ENCODE assay signal across 23 cellular contexts in the genomic region with DNA sequence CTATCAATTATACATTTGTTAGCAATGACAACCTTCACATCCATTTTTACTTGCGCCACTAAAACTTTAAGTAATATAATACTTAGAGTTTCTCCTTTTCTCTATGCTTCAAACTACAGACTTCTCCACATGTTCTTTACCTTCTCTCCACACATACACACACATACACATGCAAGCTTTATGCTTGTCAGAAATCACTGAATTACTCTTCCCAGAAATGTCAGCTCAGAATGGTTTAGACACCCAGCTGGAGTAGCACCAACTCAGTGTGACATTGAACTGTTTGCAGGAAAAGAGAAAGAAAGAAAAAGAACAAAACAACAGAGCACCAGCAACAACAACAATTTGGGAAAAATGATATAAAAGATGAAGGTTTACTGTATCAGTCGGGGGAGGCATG. TPM values are rescaled to one million over a fixed set of nuclear protein-coding genes. Genes with fewer than 3 reads are reported as not detected.
DNase-seq lines count a peak whose midpoint lies in the region; ATAC-seq, FAIRE-seq and TF ChIP-seq lines count a peak whose summit lies in the region.
"Had no signal": no experiment of that assay in that cellular context is flagged by ENCODE, and none has a peak within 500 bp of the region (broad histone marks: within the 10 kb centered on the region; RNA-seq: fewer than 3 reads in every experiment).

No MANE protein-coding gene starts in this region.

- H2BK120ac ChIP-seq in H1 (replicated peaks; ENCODE audit: low read depth, low read length) = no peak overlapping the region

- H3K23ac ChIP-seq in H1 (ENCODE audit: insufficient read length) = no peak overlapping the region

- no peak overlapping the region for H2BK12ac ChIP-seq in H1 (ENCODE audit: low read depth, low read length)

- H4K20me1 ChIP-seq in OCI-LY1 (ENCODE audit: insufficient read depth, low read length) = no peaks in the 10 kb centered on the region
- H4K20me1 ChIP-seq in H1 (replicated peaks in 1 of 2; ENCODE audit: control insufficient read depth in 1 of 2, insufficient read depth in 2 of 2, low read length in 2 of 2) = no peaks in the 10 kb centered on the region

- TF ChIP-seq CTCF in OCI-LY1 (IDR thresholded peaks at IDR 0.05; ENCODE audit: low read length) (no peak), H1 (IDR thresholded peaks at IDR 0.05; ENCODE audit: control extremely low read depth in 1 of 3, insufficient read depth in 1 of 3, low read depth in 1 of 3, low read length in 3 of 3) (no peak), progenitor cell of endocrine pancreas (IDR thresholded peaks at IDR 0.05; ENCODE audit: unreplicated experiment) (no peak)

- H3K56ac ChIP-seq in H1 (replicated peaks; ENCODE audit: insufficient read length, low read depth, low read length) = no peak overlapping the region

- no peak overlapping the region for H4K91ac ChIP-seq in H1 (replicated peaks; ENCODE audit: insufficient read length, low read length)

- H3K27me3 Mint-ChIP-seq in activated naive CD4-positive, alpha-beta T cell treated with anti-CD3 and anti-CD28 coated beads for 36 hours (ENCODE audit: low read depth) = no peaks in the 10 kb centered on the region
- H3K27me3 Mint-ChIP-seq in activated naive CD4-positive, alpha-beta T cell treated with anti-CD3 and anti-CD28 coated beads, Interleukin-2, amount 10 ng/mL, durations not matched to agents 7 days and 5 days = no peaks in the 10 kb centered on the region
- no peaks in the 10 kb centered on the region for H3K27me3 Mint-ChIP-seq in progenitor cell of endocrine pancreas
- H3K27me3 Mint-ChIP-seq: stimulated activated memory B cell treated with anti-CD40 and anti-IgM and Interleukin-4, amounts not matched to agents 10 μg/mL and 1 μg/mL and 100 μg/mL, for 72 hours had no signal

- POLR2A ChIA-PET in H1 (lab: Charles Lee; ENCODE audit: partially characterized antibody) = no interaction called here

- CTCF ChIA-PET in activated naive CD4-positive, alpha-beta T cell treated with anti-CD3 and anti-CD28 coated beads for 36 hours (lab: Charles Lee) = no interaction called here
- CTCF ChIA-PET in activated naive CD4-positive, alpha-beta T cell treated with anti-CD3 and anti-CD28 coated beads, Interleukin-2, amount 10 ng/mL, durations not matched to agents 7 days and 5 days (lab: Charles Lee) = interaction anchor here (0.6 to 1.3 kb wide), 2 partner anchors 10 to 759 kb away, joined by 3 read pairs; no protein-coding TSS in a partner anchor
- CTCF ChIA-PET in H1 (lab: Charles Lee; ENCODE audit: partially characterized antibody) = interaction anchor here (0.7 kb wide), 1 partner anchor 977 kb away, joined by 3 read pairs; no protein-coding TSS in a partner anchor

- no peaks in the 10 kb centered on the region for H3K79me1 ChIP-seq in H1 (ENCODE audit: low read depth, low read length)

- H3K79me2 ChIP-seq in OCI-LY1 (ENCODE audit: insufficient read depth, low read length) (peaks cover 5% of the 10 kb centered on the region; the same call in 1 of the 2 replicates), H1 (ENCODE audit: control insufficient read depth in 1 of 2, insufficient read depth in 2 of 2, low read length in 2 of 2) (no peaks in the 10 kb centered on the region)

- H3K9me3 Mint-ChIP-seq in activated naive CD4-positive, alpha-beta T cell treated with anti-CD3 and anti-CD28 coated beads for 36 hours = no peaks in the 10 kb centered on the region
- no peaks in the 10 kb centered on the region for H3K9me3 Mint-ChIP-seq in activated naive CD4-positive, alpha-beta T cell treated with anti-CD3 and anti-CD28 coated beads, Interleukin-2, amount 10 ng/mL, durations not matched to agents 7 days and 5 days
- H3K9me3 Mint-ChIP-seq in progenitor cell of endocrine pancreas (ENCODE audit: low read depth) = no peaks in the 10 kb centered on the region
- H3K9me3 Mint-ChIP-seq: stimulated activated memory B cell treated with anti-CD40 and anti-IgM and Interleukin-4, amounts not matched to agents 10 μg/mL and 1 μg/mL and 100 μg/mL, for 72 hours had no signal

- peak overlapping the region; percentile 70 for H3K27ac Mint-ChIP-seq in activated naive CD4-positive, alpha-beta T cell treated with anti-CD3 and anti-CD28 coated beads for 36 hours
- no peak overlapping the region for H3K27ac Mint-ChIP-seq in activated naive CD4-positive, alpha-beta T cell treated with anti-CD3 and anti-CD28 coated beads, Interleukin-2, amount 10 ng/mL, durations not matched to agents 7 days and 5 days
- H3K27ac Mint-ChIP-seq in progenitor cell of endocrine pancreas = no peak overlapping the region
- H3K27ac Mint-ChIP-seq: stimulated activated memory B cell treated with anti-CD40 and anti-IgM and Interleukin-4, amounts not matched to agents 10 μg/mL and 1 μg/mL and 100 μg/mL, for 72 hours had no signal

- no peak for TF ChIP-seq RAD21 in H1 (IDR thresholded peaks at IDR 0.05 in 1 of 2, conservative IDR thresholded peaks at IDR 0.05 in 1 of 2; ENCODE audit: low read depth in 2 of 2, low read length in 2 of 2)

- H3K4me2 ChIP-seq in OCI-LY1 (ENCODE audit: low read length) (peak overlapping the region; percentile 20), H1 (ENCODE audit: insufficient read depth in 1 of 2, low read depth in 2 of 2, low read length in 2 of 2) (no peak overlapping the region)

- no peaks in the 10 kb centered on the region for H3F3A ChIP-seq in OCI-LY1 (ENCODE audit: insufficient read depth, low read length)

- H3K4me1 ChIP-seq in OCI-LY1 (ENCODE audit: insufficient read depth, low read length, severe bottlenecking) = peaks cover 50% of the 10 kb centered on the region
- H3K4me1 ChIP-seq in H1 (replicated peaks in 1 of 4; ENCODE audit: control insufficient read depth in 3 of 4, insufficient read depth in 4 of 4, low read length in 3 of 4) = no peaks in the 10 kb centered on the region

- no peak overlapping the region for H2AFZ ChIP-seq in OCI-LY1 (ENCODE audit: low read length)
- H2AFZ ChIP-seq in H1 (ENCODE audit: low read length) = no peak overlapping the region

- peak overlapping the region; percentile 53 for H3K4ac ChIP-seq in H1 (replicated peaks; ENCODE audit: insufficient read length, low read depth, low read length)

- no peak overlapping the region for H4K5ac ChIP-seq in H1 (ENCODE audit: insufficient read length, low read depth, low read length)

- H3K4me3 ChIP-seq in OCI-LY1 (ENCODE audit: low read depth, low read length, poor library complexity, severe bottlenecking) (no peak overlapping the region), H1 (ENCODE audit: extremely low read depth in 1 of 4, insufficient read depth in 2 of 4, low read depth in 3 of 4, low read length in 4 of 4) (no peak overlapping the region)
- H3K4me3 ChIP-seq: body of pancreas, dorsolateral prefrontal cortex, SK-N-MC, upper lobe of left lung had no signal

- no peak for DNase-seq in activated naive CD4-positive, alpha-beta T cell treated with anti-CD3 and anti-CD28 coated beads for 36 hours
- DNase-seq in activated naive CD4-positive, alpha-beta T cell treated with anti-CD3 and anti-CD28 coated beads, Interleukin-2, amount 10 ng/mL, durations not matched to agents 7 days and 5 days = no peak
- DNase-seq in H1 (ENCODE audit: low read depth in 1 of 2, low spot score in 2 of 2) = no peak
- no peak for DNase-seq in stimulated activated naive CD8-positive, alpha-beta T cell treated with anti-CD3 and anti-CD28 coated beads, Interleukin-15, Interleukin-2, amounts not matched to agents 100 U/mL and 50 U/mL, for 24 hours
- DNase-seq in substantia nigra (lab: John Stamatoyannopoulos, UW) = no peak
- no peak for DNase-seq in activated CD4-positive, CD25-positive, alpha-beta regulatory T cell treated with anti-CD3 and anti-CD28 coated beads, Interleukin-2, amount 50 U/mL, for 72 hours
- no peak for DNase-seq in progenitor cell of endocrine pancreas (ENCODE audit: low spot score, unreplicated experiment)
- DNase-seq: activated CD4-positive, alpha-beta T cell treated with anti-CD3 and anti-CD28 coated beads for 48 hours; activated effector memory CD4-positive, alpha-beta T cell treated with anti-CD3 and anti-CD28 coated beads, Interleukin-2, amount 50 U/mL, for 16 hours; body of pancreas; COR-L47; dorsolateral prefrontal cortex; GOT3; left colon; midbrain; NCI-H1417 treated with DMSO at 0.1 percent for 48 hours; NCI-H82; stimulated activated CD4-positive, alpha-beta T cell treated with anti-CD3 and anti-CD28 coated beads, Interleukin-15, amount 100 ng/mL, for 24 hours; upper lobe of left lung had no signal

- H3K36me3 Mint-ChIP-seq in activated naive CD4-positive, alpha-beta T cell treated with anti-CD3 and anti-CD28 coated beads for 36 hours (ENCODE audit: low read depth) = peaks cover 32% of the 10 kb centered on the region
- peaks cover 61% of the 10 kb centered on the region for H3K36me3 Mint-ChIP-seq in activated naive CD4-positive, alpha-beta T cell treated with anti-CD3 and anti-CD28 coated beads, Interleukin-2, amount 10 ng/mL, durations not matched to agents 7 days and 5 days
- H3K36me3 Mint-ChIP-seq in progenitor cell of endocrine pancreas (ENCODE audit: insufficient read depth) = peaks cover 10% of the 10 kb centered on the region

- H3K36me3 ChIP-seq in OCI-LY1 (ENCODE audit: insufficient read depth, low read length) = peaks cover 57% of the 10 kb centered on the region
- H3K36me3 ChIP-seq in H1 (ENCODE audit: control insufficient read depth in 2 of 4, insufficient read depth in 4 of 4, low read length in 3 of 4) = peaks cover 0 to 13% (median 0%) of the 10 kb centered on the region in 4 experiments; a peak in 2 of 8 replicates

- no peak overlapping the region for H2BK5ac ChIP-seq in H1 (ENCODE audit: low read depth, low read length)

- no peak for FAIRE-seq in H1 (lab: Jason Lieb, UNC)
- FAIRE-seq: TTC549 had no signal

- H3K27ac ChIP-seq in OCI-LY1 (ENCODE audit: low read depth, low read length, poor library complexity, severe bottlenecking) (peak overlapping the region; percentile 66), H1 (ENCODE audit: low read depth, low read length) (no peak overlapping the region), substantia nigra (ENCODE audit: low read depth, low read length, poor library complexity, severe bottlenecking) (no peak overlapping the region)
- H3K27ac ChIP-seq: body of pancreas, dorsolateral prefrontal cortex, SK-N-MC, upper lobe of left lung had no signal

- intact Hi-C loops in activated naive CD4-positive, alpha-beta T cell treated with anti-CD3 and anti-CD28 coated beads for 36 hours (cut with micrococcal nuclease) = loop anchor here (1.0 kb wide), 1 partner anchor 21 kb away; no protein-coding TSS in a partner anchor

- H3K9ac ChIP-seq in OCI-LY1 (ENCODE audit: low read length) = peak overlapping the region; percentile 35; the same call in 1 of the 2 replicates
- no peak overlapping the region for H3K9ac ChIP-seq in H1 (replicated peaks in 1 of 4; ENCODE audit: extremely low read depth in 1 of 4, low read depth in 3 of 4, low read length in 3 of 4)

- peaks cover 9% of the 10 kb centered on the region; the same call in 1 of the 2 replicates for H3K9me3 ChIP-seq in OCI-LY1 (ENCODE audit: low read length)
- H3K9me3 ChIP-seq in H1 (ENCODE audit: insufficient read depth in 2 of 2, low read depth in 1 of 2, low read length in 1 of 2) = no peaks in the 10 kb centered on the region
- H3K9me3 ChIP-seq: body of pancreas, upper lobe of left lung had no signal

- H2BK15ac ChIP-seq in H1 (ENCODE audit: low read length) = no peak overlapping the region

- 85% methylated on average over 2 of the region's 2 CpGs; no CpG with 5 or more reads in 1 of the 2 experiments for WGBS in H1 (ENCODE audit: extremely low coverage in 1 of 2, insufficient coverage in 1 of 2, insufficient read length in 1 of 2, insufficient replicate concordance in 2 of 2, low coverage in 1 of 2, low lambda C conversion rate in 2 of 2, missing lambda C conversion rate in 1 of 2), 2 experiments

- no peak for TF ChIP-seq POLR2A in H1 (IDR thresholded peaks at IDR 0.05; ENCODE audit: control extremely low read depth in 1 of 2, low read depth in 2 of 2, low read length in 2 of 2)

- H3K18ac ChIP-seq in H1 (ENCODE audit: extremely low read depth, low read length) = no peak overlapping the region

- ATAC-seq in stimulated activated naive CD8-positive, alpha-beta T cell treated with anti-CD3 and anti-CD28 coated beads, Interleukin-15, Interleukin-2, amounts not matched to agents 100 U/mL and 50 U/mL, for 24 hours = peak; percentile 45
- ATAC-seq: body of pancreas; left colon; stimulated activated memory B cell treated with anti-CD40 and anti-IgM and Interleukin-4, amounts not matched to agents 10 μg/mL and 1 μg/mL and 100 μg/mL, for 72 hours had no signal

- H3K14ac ChIP-seq in H1 (ENCODE audit: insufficient read length) = no peak overlapping the region

- no peaks in the 10 kb centered on the region for H3K9me2 ChIP-seq in OCI-LY1 (ENCODE audit: low read depth, low read length)

- H3K27me3 ChIP-seq in OCI-LY1 (ENCODE audit: insufficient read depth, low read length) (no peaks in the 10 kb centered on the region), H1 (replicated peaks in 1 of 4; ENCODE audit: control insufficient read depth in 3 of 4, extremely low read depth in 1 of 4, insufficient read depth in 3 of 4, low read length in 3 of 4) (no peaks in the 10 kb centered on the region)
- H3K27me3 ChIP-seq: body of pancreas, dorsolateral prefrontal cortex, upper lobe of left lung had no signal

- no peak for TF ChIP-seq EP300 in H1 (IDR thresholded peaks at IDR 0.05; ENCODE audit: borderline replicate concordance in 1 of 2, low read depth in 2 of 2, low read length in 2 of 2)

- no peak overlapping the region for H2BK20ac ChIP-seq in H1 (ENCODE audit: low read length)

- no peaks in the 10 kb centered on the region; the same call in 1 of the 2 replicates for H3K23me2 ChIP-seq in H1 (ENCODE audit: low read depth, low read length)

- H3K4me3 Mint-ChIP-seq in activated naive CD4-positive, alpha-beta T cell treated with anti-CD3 and anti-CD28 coated beads for 36 hours = peak overlapping the region; percentile 3
- no peak overlapping the region for H3K4me3 Mint-ChIP-seq in activated naive CD4-positive, alpha-beta T cell treated with anti-CD3 and anti-CD28 coated beads, Interleukin-2, amount 10 ng/mL, durations not matched to agents 7 days and 5 days
- no peak overlapping the region for H3K4me3 Mint-ChIP-seq in progenitor cell of endocrine pancreas (ENCODE audit: low read depth)

- no peak overlapping the region for H4K8ac ChIP-seq in H1 (ENCODE audit: extremely low read depth, insufficient read depth, low read length)

- no peak overlapping the region for H2AK5ac ChIP-seq in H1 (ENCODE audit: low read depth, low read length)

- H3K4me1 Mint-ChIP-seq in activated naive CD4-positive, alpha-beta T cell treated with anti-CD3 and anti-CD28 coated beads for 36 hours (ENCODE audit: low read depth) = peaks cover 60% of the 10 kb centered on the region
- H3K4me1 Mint-ChIP-seq in activated naive CD4-positive, alpha-beta T cell treated with anti-CD3 and anti-CD28 coated beads, Interleukin-2, amount 10 ng/mL, durations not matched to agents 7 days and 5 days = peaks cover 47% of the 10 kb centered on the region
- H3K4me1 Mint-ChIP-seq in progenitor cell of endocrine pancreas (ENCODE audit: low read depth) = peaks cover 25% of the 10 kb centered on the region

RNA-seq across cellular contexts. Expression of a gene that starts 20.9 kb away (rescaled TPM):
- 10 to 100 TPM; 72.8 to 78.9 TPM for total RNA-seq in activated naive CD4-positive, alpha-beta T cell treated with anti-CD3 and anti-CD28 coated beads for 36 hours
- total RNA-seq in H1 (2021; fragmentation: NEBNext Ultra II Directional; extraction: Animal tissue kit (Norgen Biotek cat#: 25700)) = 26.0 and 32.6 TPM in 2 replicates
- polyA plus RNA-seq in H1 (2011; rRNA removed) = 10.4 and 14.5 TPM in 2 replicates
- polyA plus RNA-seq in H1 (2011; cell fraction: cytosol; rRNA removed) = 12.2 TPM
- polyA plus RNA-seq in H1 (2011; cell fraction: nucleus; rRNA removed) = 13.8 TPM
- polyA plus RNA-seq in H1 (2012, experiment 1 of 2) = 13.8 to 29.4 TPM (median 15.8 TPM) in 4 replicates
- polyA plus RNA-seq in H1 (2012, experiment 2 of 2) = 3.1 TPM
- 11.9 TPM for polyA plus RNA-seq in H1 (2013, experiment 1 of 2)
- 11.9 TPM for polyA plus RNA-seq in H1 (2013, experiment 2 of 2)
- polyA minus RNA-seq in H1 (2011; rRNA and poly(A)+ RNA removed) = 29.2 and 34.3 TPM in 2 replicates
- 14.2 TPM for polyA minus RNA-seq in H1 (2011; cell fraction: cytosol; rRNA and poly(A)+ RNA removed)
- 69.5 TPM for polyA minus RNA-seq in H1 (2011; cell fraction: nucleus; rRNA and poly(A)+ RNA removed)
- total RNA-seq in progenitor cell of endocrine pancreas = 64.1 and 69.8 TPM in 2 replicates
